8 cellular contexts compared by ENCODE assay signal in the genomic region with DNA sequence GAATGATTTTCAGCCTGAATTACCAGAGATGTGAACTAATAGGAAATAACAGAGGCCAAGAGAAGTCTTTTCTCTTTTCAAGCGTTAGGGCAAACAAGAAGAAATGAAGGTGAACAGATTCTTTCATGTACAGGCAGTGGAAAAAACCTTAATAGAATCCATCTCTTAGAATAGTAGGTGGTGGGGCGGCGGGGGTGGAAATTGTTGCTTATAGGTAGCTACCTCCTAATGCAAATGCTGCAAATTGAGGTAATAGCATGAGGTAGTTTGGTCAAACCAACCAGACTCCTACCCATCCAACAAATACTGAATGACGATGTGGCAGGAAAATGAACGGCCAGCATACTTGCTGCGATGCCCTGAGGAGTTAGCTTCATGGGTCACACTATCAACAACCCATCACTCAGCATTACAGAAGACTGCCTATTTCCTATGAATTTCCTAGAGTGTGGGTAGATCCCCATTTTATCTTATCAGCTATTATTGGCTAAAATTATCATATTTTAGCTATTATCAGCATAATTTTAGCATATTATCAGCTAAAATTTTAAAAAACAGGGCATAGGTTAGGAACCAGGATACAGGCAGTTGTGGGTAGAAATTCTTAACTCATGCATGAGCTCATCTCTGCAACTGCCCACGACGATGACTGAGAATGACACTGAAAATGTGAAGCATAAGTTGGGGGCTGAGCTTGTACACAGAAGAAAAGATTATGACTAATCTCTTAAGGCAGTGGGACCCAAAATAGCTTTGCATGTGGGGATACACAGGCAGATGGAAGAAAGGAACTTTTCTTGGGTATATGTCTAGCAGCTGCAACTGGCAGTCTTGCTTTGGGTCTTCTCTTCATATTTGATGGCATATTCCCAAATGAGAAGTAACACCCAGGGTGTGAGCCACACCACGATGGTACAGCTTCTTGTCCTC.
DNase-seq lines count a peak whose midpoint lies in the region; ATAC-seq and TF ChIP-seq lines count a peak whose summit lies in the region.

No MANE protein-coding gene starts in this region.

- no peaks in the 10 kb centered on the region for H3K27me3 Mint-ChIP-seq in T-cell

- H3K27ac Mint-ChIP-seq in T-cell: peak overlapping the region; percentile 16 to 58

- no peaks in the 10 kb centered on the region for H3K9me2 ChIP-seq in MM.1S (replicated peaks; ENCODE audit: insufficient read depth, low read length)

- POLR2A ChIA-PET in T-cell (lab: Charles Lee): interaction anchor here (0.5 to 1.0 kb wide), 4 partner anchors 10 to 602 kb away, joined by 3 to 7 read pairs (median 4); no protein-coding TSS in a partner anchor

- no peak for DNase-seq in T-cell
- peak; percentile 86 for DNase-seq in non-pigmented ciliary epithelial cell (ENCODE audit: low read depth)
- no peak for DNase-seq in COLO668 (lab: John Stamatoyannopoulos, UW; ENCODE audit: unreplicated experiment)
- no peak for DNase-seq in right cardiac atrium
- no peak for DNase-seq in epidermal melanocyte (ENCODE audit: insufficient read length, low spot score)
- no peak for DNase-seq in MM.1S

- no peaks in the 10 kb centered on the region for H3F3A ChIP-seq in MM.1S (ENCODE audit: insufficient read depth, low read length)

- H3K27me3 ChIP-seq in right cardiac atrium (ENCODE audit: control insufficient read depth, insufficient read depth): no peaks in the 10 kb centered on the region
- no peaks in the 10 kb centered on the region for H3K27me3 ChIP-seq in MM.1S (replicated peaks; ENCODE audit: insufficient read depth, low read length)

- no peak overlapping the region for H3K4me3 Mint-ChIP-seq in T-cell

- no peaks in the 10 kb centered on the region for H3K79me2 ChIP-seq in MM.1S (ENCODE audit: low read length)

- 83% methylated on average over 9 of the region's 9 CpGs for WGBS in right cardiac atrium

- H3K9ac ChIP-seq in MM.1S (ENCODE audit: low read length): no peak overlapping the region

- CTCF ChIA-PET in T-cell (lab: Charles Lee): interaction anchor here (0.6 to 2.6 kb wide), 6 partner anchors 9 to 464 kb away, joined by 3 to 27 read pairs (median 8); no protein-coding TSS in a partner anchor

- H3K4me3 ChIP-seq in right cardiac atrium (ENCODE audit: low read length) (no peak overlapping the region), MM.1S (ENCODE audit: low read length) (no peak overlapping the region)

- no peak for TF ChIP-seq CTCF in MM.1S (IDR thresholded peaks at IDR 0.05; ENCODE audit: low read length)

- no peak overlapping the region for H3K4me2 ChIP-seq in MM.1S (ENCODE audit: low read depth, low read length)

- no peak overlapping the region for H3K27ac ChIP-seq in right cardiac atrium (ENCODE audit: low read length)
- H3K27ac ChIP-seq in MM.1S (ENCODE audit: low read length): no peak overlapping the region

- H3K36me3 Mint-ChIP-seq in T-cell: peaks cover 66% of the 10 kb centered on the region

- no peaks in the 10 kb centered on the region for H3K9me3 ChIP-seq in right cardiac atrium (ENCODE audit: control insufficient read depth, low read length)
- H3K9me3 ChIP-seq in MM.1S (replicated peaks; ENCODE audit: insufficient read depth, low read length): no peaks in the 10 kb centered on the region

- intact Hi-C loops in right cardiac atrium (cut with DNase I): no loop called here

- no peaks in the 10 kb centered on the region for H4K20me1 ChIP-seq in MM.1S (ENCODE audit: insufficient read depth, low read length)

- H3K4me1 Mint-ChIP-seq in T-cell: peaks cover 0 to 4% (median 0%) of the 10 kb centered on the region in 3 donors

- no peaks in the 10 kb centered on the region for H3K9me3 Mint-ChIP-seq in T-cell

- peak; percentile 69 for ATAC-seq in GM18520 (IDR thresholded peaks at IDR 0.05; ENCODE audit: unreplicated experiment)
- ATAC-seq in HG02610 (IDR thresholded peaks at IDR 0.05; ENCODE audit: unreplicated experiment): peak; percentile 96
- no peak for ATAC-seq in T-cell (replicated peaks in 1 of 4)
- no peak for ATAC-seq in right cardiac atrium

- peaks cover 6% of the 10 kb centered on the region for H3K4me1 ChIP-seq in right cardiac atrium (ENCODE audit: control insufficient read depth, insufficient read depth, low read length)
- H3K4me1 ChIP-seq in MM.1S (ENCODE audit: low read length): no peaks in the 10 kb centered on the region

- H3K36me3 ChIP-seq in MM.1S (replicated peaks; ENCODE audit: insufficient read depth, low read length): no peaks in the 10 kb centered on the region

- no peak overlapping the region for H2AFZ ChIP-seq in MM.1S (ENCODE audit: low read length)

Comparison
In these comparisons a context has a peak if more than half of its experiments do, and no peak if none do; other contexts are left out.
1. ATAC-seq: peak in GM18520 (single experiment) and HG02610 (single experiment); none in T-cell (0 of 4) and right cardiac atrium (0 of 2).